In genomic region chr1:226644541-226645176, GRCh38 we compare ENCODE assay signal across 11 cellular contexts.
A peak's percentile ranks its signal among the peaks of the same experiment; 100 is the strongest.
DNase-seq lines count a peak whose midpoint lies in the region; ATAC-seq and TF ChIP-seq lines count a peak whose summit lies in the region.
"Had no signal": no experiment of that assay in that cellular context is flagged by ENCODE, and none has a peak within 500 bp of the region (broad histone marks: within the 10 kb centered on the region; RNA-seq: fewer than 3 reads in every experiment).

No MANE protein-coding gene starts in this region.

- no peaks in the 10 kb centered on the region for H4K20me1 ChIP-seq in MM.1S (ENCODE audit: insufficient read depth, low read length)

- no peaks in the 10 kb centered on the region for H3K27me3 Mint-ChIP-seq in activated T-cell treated with anti-CD3 and anti-CD28 coated beads, Interleukin-2, amount 50 U/mL, for 24 hours
- no peaks in the 10 kb centered on the region for H3K27me3 Mint-ChIP-seq in stimulated activated naive B cell treated with anti-CD40 and anti-IgM and Interleukin-4, amounts not matched to agents 10 μg/mL and 1 μg/mL and 100 μg/mL, for 72 hours

- intact Hi-C loops in cardiac septum (cut with DNase I) = no loop called here

- no peaks in the 10 kb centered on the region for H3K27me3 ChIP-seq in SJSA1 (replicated peaks)
- H3K27me3 ChIP-seq in MM.1S (replicated peaks; ENCODE audit: insufficient read depth, low read length) = no peaks in the 10 kb centered on the region
- no peaks in the 10 kb centered on the region for H3K27me3 ChIP-seq in mesendoderm (ENCODE audit: insufficient read depth, low read length, poor library complexity)

- DNase-seq in activated T-cell treated with anti-CD3 and anti-CD28 coated beads, Interleukin-2, amount 50 U/mL, for 24 hours = peak; percentile 55
- DNase-seq in activated T-cell treated with anti-CD3 and anti-CD28 coated beads, Interleukin-2, amount 50 U/mL, for 48 hours = no peak
- peak; percentile 71 to 89 for DNase-seq in SJSA1 (ENCODE audit: low read depth in 1 of 2, low spot score in 2 of 2)
- DNase-seq in cardiac septum (ENCODE audit: low spot score) = peak; percentile 38
- no peak for DNase-seq in stimulated activated naive B cell treated with anti-CD40 and anti-IgM and Interleukin-4, amounts not matched to agents 10 μg/mL and 1 μg/mL and 100 μg/mL, for 72 hours
- DNase-seq in MM.1S = no peak
- no peak for DNase-seq in mesendoderm
- DNase-seq in OCI-M1 (lab: John Stamatoyannopoulos, UW) = no peak
- DNase-seq: cortex of kidney, NCI-H2171, SHP77 treated with DMSO at 0.1 percent for 48 hours had no signal

- H3K9ac ChIP-seq in MM.1S (ENCODE audit: low read length) = no peak overlapping the region
- H3K9ac ChIP-seq in mesendoderm (ENCODE audit: low read length) = no peak overlapping the region

- H3K18ac ChIP-seq in mesendoderm (ENCODE audit: low read length) = no peak overlapping the region

- no peak overlapping the region for H2AFZ ChIP-seq in MM.1S (ENCODE audit: low read length)

- H3K79me2 ChIP-seq in MM.1S (ENCODE audit: low read length) = peaks cover 11% of the 10 kb centered on the region; the same call in 1 of the 2 replicates
- no peaks in the 10 kb centered on the region for H3K79me2 ChIP-seq in mesendoderm (ENCODE audit: control insufficient read depth, insufficient read depth, low read length)

- H3K23ac ChIP-seq in mesendoderm (ENCODE audit: low read length) = no peak overlapping the region

- H3K4me2 ChIP-seq in MM.1S (ENCODE audit: low read depth, low read length) = no peak overlapping the region
- no peak overlapping the region for H3K4me2 ChIP-seq in mesendoderm (ENCODE audit: low read length)

- no peak overlapping the region for H3K56ac ChIP-seq in mesendoderm (ENCODE audit: low read length)

- H2BK120ac ChIP-seq in mesendoderm (ENCODE audit: low read depth, low read length) = no peak overlapping the region

- H3K9me3 Mint-ChIP-seq in activated T-cell treated with anti-CD3 and anti-CD28 coated beads, Interleukin-2, amount 50 U/mL, for 24 hours = no peaks in the 10 kb centered on the region
- no peaks in the 10 kb centered on the region for H3K9me3 Mint-ChIP-seq in stimulated activated naive B cell treated with anti-CD40 and anti-IgM and Interleukin-4, amounts not matched to agents 10 μg/mL and 1 μg/mL and 100 μg/mL, for 72 hours

- H2BK5ac ChIP-seq in mesendoderm (ENCODE audit: low read length) = no peak overlapping the region

- peaks cover 96% of the 10 kb centered on the region for H3K36me3 Mint-ChIP-seq in activated T-cell treated with anti-CD3 and anti-CD28 coated beads, Interleukin-2, amount 50 U/mL, for 24 hours (ENCODE audit: low read depth)
- peaks cover 55 to 83% of the 10 kb centered on the region in 2 donors for H3K36me3 Mint-ChIP-seq in stimulated activated naive B cell treated with anti-CD40 and anti-IgM and Interleukin-4, amounts not matched to agents 10 μg/mL and 1 μg/mL and 100 μg/mL, for 72 hours

- peak overlapping the region; percentile 89 for H3K27ac Mint-ChIP-seq in activated T-cell treated with anti-CD3 and anti-CD28 coated beads, Interleukin-2, amount 50 U/mL, for 24 hours
- H3K27ac Mint-ChIP-seq in stimulated activated naive B cell treated with anti-CD40 and anti-IgM and Interleukin-4, amounts not matched to agents 10 μg/mL and 1 μg/mL and 100 μg/mL, for 72 hours = peak overlapping the region; percentile 99

- H3K9me3 ChIP-seq in SJSA1 (replicated peaks) = no peaks in the 10 kb centered on the region
- H3K9me3 ChIP-seq in MM.1S (replicated peaks; ENCODE audit: insufficient read depth, low read length) = no peaks in the 10 kb centered on the region

- H3K79me1 ChIP-seq in mesendoderm (ENCODE audit: low read length) = peaks cover 3% of the 10 kb centered on the region

- H3K36me3 ChIP-seq in SJSA1 (peaks cover 8% of the 10 kb centered on the region), MM.1S (replicated peaks; ENCODE audit: insufficient read depth, low read length) (no peaks in the 10 kb centered on the region; the same call in 1 of the 2 replicates), mesendoderm (ENCODE audit: control insufficient read depth, insufficient read depth, low read length) (peaks cover 1% of the 10 kb centered on the region)

- H3F3A ChIP-seq in MM.1S (ENCODE audit: insufficient read depth, low read length) = no peaks in the 10 kb centered on the region

- WGBS in mesendoderm (ENCODE audit: extremely low coverage, insufficient coverage, low lambda C conversion rate) = no CpG with 5 or more reads among the region's 10 CpGs

- H2BK15ac ChIP-seq in mesendoderm (replicated peaks; ENCODE audit: low read depth) = no peak overlapping the region

- no peaks in the 10 kb centered on the region for H3K9me2 ChIP-seq in MM.1S (replicated peaks; ENCODE audit: insufficient read depth, low read length)

- peak overlapping the region; percentile 57 for H3K4me3 Mint-ChIP-seq in activated T-cell treated with anti-CD3 and anti-CD28 coated beads, Interleukin-2, amount 50 U/mL, for 24 hours
- H3K4me3 Mint-ChIP-seq in stimulated activated naive B cell treated with anti-CD40 and anti-IgM and Interleukin-4, amounts not matched to agents 10 μg/mL and 1 μg/mL and 100 μg/mL, for 72 hours = peak overlapping the region; percentile 76 to 77

- peaks cover 46% of the 10 kb centered on the region for H3K4me1 ChIP-seq in SJSA1 (replicated peaks)
- H3K4me1 ChIP-seq in MM.1S (ENCODE audit: low read length) = no peaks in the 10 kb centered on the region
- no peaks in the 10 kb centered on the region for H3K4me1 ChIP-seq in mesendoderm (ENCODE audit: control insufficient read depth, low read depth, low read length)

- H3K4me3 ChIP-seq in SJSA1 (no peak overlapping the region), MM.1S (ENCODE audit: low read length) (no peak overlapping the region), mesendoderm (ENCODE audit: low read length) (no peak overlapping the region)

- TF ChIP-seq CTCF in MM.1S (IDR thresholded peaks at IDR 0.05; ENCODE audit: low read length) = no peak

- peak overlapping the region; percentile 40 for H3K27ac ChIP-seq in SJSA1
- H3K27ac ChIP-seq in MM.1S (ENCODE audit: low read length) = no peak overlapping the region
- no peak overlapping the region for H3K27ac ChIP-seq in mesendoderm (ENCODE audit: low read depth, low read length)

- no peak overlapping the region for H2AK5ac ChIP-seq in mesendoderm (ENCODE audit: low read length)

- no peak overlapping the region for H4K5ac ChIP-seq in mesendoderm (ENCODE audit: low read length)

- H4K8ac ChIP-seq in mesendoderm (ENCODE audit: low read depth, low read length) = no peak overlapping the region

- ATAC-seq in stimulated activated naive B cell treated with anti-CD40 and anti-IgM and Interleukin-4, amounts not matched to agents 10 μg/mL and 1 μg/mL and 100 μg/mL, for 72 hours (replicated peaks) = no peak

- peaks cover 72% of the 10 kb centered on the region for H3K4me1 Mint-ChIP-seq in activated T-cell treated with anti-CD3 and anti-CD28 coated beads, Interleukin-2, amount 50 U/mL, for 24 hours (ENCODE audit: low read depth)
- H3K4me1 Mint-ChIP-seq in stimulated activated naive B cell treated with anti-CD40 and anti-IgM and Interleukin-4, amounts not matched to agents 10 μg/mL and 1 μg/mL and 100 μg/mL, for 72 hours = peaks cover 65 to 82% of the 10 kb centered on the region in 2 donors

- no peak overlapping the region for H3K4ac ChIP-seq in mesendoderm (ENCODE audit: low read depth, low read length)

Comparison
In these comparisons a context has a peak if more than half of its experiments do, and no peak if none do; other contexts are left out.
1. DNase-seq: peak in activated T-cell treated with anti-CD3 and anti-CD28 coated beads, Interleukin-2, amount 50 U/mL, for 24 hours (single experiment), SJSA1 (2 of 2) and cardiac septum (single experiment); none in activated T-cell treated with anti-CD3 and anti-CD28 coated beads, Interleukin-2, amount 50 U/mL, for 48 hours (0 of 2), stimulated activated naive B cell treated with anti-CD40 and anti-IgM and Interleukin-4, amounts not matched to agents 10 μg/mL and 1 μg/mL and 100 μg/mL, for 72 hours (single experiment), MM.1S (single experiment), mesendoderm (single experiment) and OCI-M1 (single experiment).